In genomic region chr1:161390559-161390858, GRCh38 we compare ENCODE assay signal across 8 cellular contexts. TPM values are rescaled to one million over a fixed set of nuclear protein-coding genes. Genes with fewer than 3 reads are reported as not detected.
DNase-seq lines count a peak whose midpoint lies in the region; ATAC-seq and TF ChIP-seq lines count a peak whose summit lies in the region.

No MANE protein-coding gene starts in this region.

- peaks cover 50% of the 10 kb centered on the region for H3K4me1 Mint-ChIP-seq in activated naive CD4-positive, alpha-beta T cell treated with anti-CD3 and anti-CD28 coated beads for 36 hours (ENCODE audit: low read depth)
- peaks cover 36 to 37% (median 37%) of the 10 kb centered on the region in 3 donors for H3K4me1 Mint-ChIP-seq in T-cell
- H3K4me1 Mint-ChIP-seq in stimulated activated effector memory CD8-positive, alpha-beta T cell treated with anti-CD3 and anti-CD28 coated beads, Interleukin-12 subunit alpha, Interleukin-12 subunit beta, amount 100 ng/mL, for 72 hours = peaks cover 29% of the 10 kb centered on the region

- ATAC-seq in T-cell (replicated peaks in 1 of 4) = peak in 2 of 4 experiments; percentile 10 to 15
- ATAC-seq in gastroesophageal sphincter = no peak
- ATAC-seq in stimulated activated effector memory CD8-positive, alpha-beta T cell treated with anti-CD3 and anti-CD28 coated beads, Interleukin-12 subunit alpha, Interleukin-12 subunit beta, amount 100 ng/mL, for 72 hours = no peak

- no peak for TF ChIP-seq EP300 in gastroesophageal sphincter (IDR thresholded peaks at IDR 0.05)

- no peaks in the 10 kb centered on the region for H3K27me3 ChIP-seq in gastroesophageal sphincter

- POLR2A ChIA-PET in T-cell (lab: Charles Lee) = no interaction called here

- CTCF ChIA-PET in activated naive CD4-positive, alpha-beta T cell treated with anti-CD3 and anti-CD28 coated beads for 36 hours (lab: Charles Lee) = interaction anchor here (0.6 to 1.8 kb wide), 2 partner anchors 8 to 200 kb away, joined by 4 to 8 read pairs; no protein-coding TSS in a partner anchor
- CTCF ChIA-PET in T-cell (lab: Charles Lee) = interaction anchor here in 1 of 2 donors (1.1 kb wide), 1 partner anchor 8 kb away, joined by 3 read pairs; no protein-coding TSS in a partner anchor

- no peaks in the 10 kb centered on the region for H3K9me3 Mint-ChIP-seq in activated naive CD4-positive, alpha-beta T cell treated with anti-CD3 and anti-CD28 coated beads for 36 hours
- no peaks in the 10 kb centered on the region for H3K9me3 Mint-ChIP-seq in T-cell
- H3K9me3 Mint-ChIP-seq in stimulated activated effector memory CD8-positive, alpha-beta T cell treated with anti-CD3 and anti-CD28 coated beads, Interleukin-12 subunit alpha, Interleukin-12 subunit beta, amount 100 ng/mL, for 72 hours = no peaks in the 10 kb centered on the region

- WGBS in gastroesophageal sphincter (ENCODE audit: low coverage in 1 of 2), 2 donors = 5 to 11% methylated on average over 3 to 7 of the region's 13 CpGs

- peak overlapping the region; percentile 92 for H3K27ac Mint-ChIP-seq in activated naive CD4-positive, alpha-beta T cell treated with anti-CD3 and anti-CD28 coated beads for 36 hours
- H3K27ac Mint-ChIP-seq in T-cell = peak overlapping the region; percentile 86 to 93
- peak overlapping the region; percentile 94 for H3K27ac Mint-ChIP-seq in stimulated activated effector memory CD8-positive, alpha-beta T cell treated with anti-CD3 and anti-CD28 coated beads, Interleukin-12 subunit alpha, Interleukin-12 subunit beta, amount 100 ng/mL, for 72 hours

- peaks cover 0 to 17% (median 0%) of the 10 kb centered on the region in 3 donors for H3K4me1 ChIP-seq in gastroesophageal sphincter

- peak overlapping the region; percentile 41 to 54 for H3K4me3 ChIP-seq in gastroesophageal sphincter

- H3K9me3 ChIP-seq in gastroesophageal sphincter = no peaks in the 10 kb centered on the region

- H3K27me3 Mint-ChIP-seq in activated naive CD4-positive, alpha-beta T cell treated with anti-CD3 and anti-CD28 coated beads for 36 hours (ENCODE audit: low read depth) = no peaks in the 10 kb centered on the region
- H3K27me3 Mint-ChIP-seq in T-cell = no peaks in the 10 kb centered on the region

- H3K4me3 Mint-ChIP-seq in activated naive CD4-positive, alpha-beta T cell treated with anti-CD3 and anti-CD28 coated beads for 36 hours = peak overlapping the region; percentile 96
- H3K4me3 Mint-ChIP-seq in T-cell = peak overlapping the region; percentile 86 to 91 (median 89)
- H3K4me3 Mint-ChIP-seq in stimulated activated effector memory CD8-positive, alpha-beta T cell treated with anti-CD3 and anti-CD28 coated beads, Interleukin-12 subunit alpha, Interleukin-12 subunit beta, amount 100 ng/mL, for 72 hours = peak overlapping the region; percentile 83

- TF ChIP-seq CTCF in gastroesophageal sphincter (IDR thresholded peaks at IDR 0.05) = no peak

- intact Hi-C loops in activated naive CD4-positive, alpha-beta T cell treated with anti-CD3 and anti-CD28 coated beads for 36 hours (cut with micrococcal nuclease) = loop anchor here (1.0 to 10.0 kb wide), 3 partner anchors 9 to 354 kb away; partner anchors contain the start of gene DUSP12

- no peak for TF ChIP-seq POLR2A in gastroesophageal sphincter (IDR thresholded peaks at IDR 0.05)

- H3K27ac ChIP-seq in gastroesophageal sphincter = peak overlapping the region; percentile 24 to 92 (median 84)

- peaks cover 10% of the 10 kb centered on the region for H3K36me3 Mint-ChIP-seq in activated naive CD4-positive, alpha-beta T cell treated with anti-CD3 and anti-CD28 coated beads for 36 hours (ENCODE audit: low read depth)
- no peaks in the 10 kb centered on the region for H3K36me3 Mint-ChIP-seq in T-cell
- peaks cover 12% of the 10 kb centered on the region for H3K36me3 Mint-ChIP-seq in stimulated activated effector memory CD8-positive, alpha-beta T cell treated with anti-CD3 and anti-CD28 coated beads, Interleukin-12 subunit alpha, Interleukin-12 subunit beta, amount 100 ng/mL, for 72 hours

- H3K36me3 ChIP-seq in gastroesophageal sphincter = no peaks in the 10 kb centered on the region

- DNase-seq in activated naive CD4-positive, alpha-beta T cell treated with anti-CD3 and anti-CD28 coated beads for 36 hours = peak; percentile 51
- DNase-seq in activated naive CD4-positive, alpha-beta T cell (lab: John Stamatoyannopoulos, UW) = no peak
- DNase-seq in T-cell (peak in 1 of 34 experiments; percentile 31), NCI-H69 (lab: John Stamatoyannopoulos, UW) (no peak), RKO (ENCODE audit: low spot score) (no peak), cerebellar nuclear complex (lab: John Stamatoyannopoulos, UW) (no peak)
- no peak for DNase-seq in stimulated activated effector memory CD8-positive, alpha-beta T cell treated with anti-CD3 and anti-CD28 coated beads, Interleukin-12 subunit alpha, Interleukin-12 subunit beta, amount 100 ng/mL, for 72 hours (ENCODE audit: low spot score in 2 of 2)

RNA-seq across cellular contexts. Expression of gene CFAP126, which starts 22.8 kb away (rescaled TPM):
- not detected for total RNA-seq in activated naive CD4-positive, alpha-beta T cell treated with anti-CD3 and anti-CD28 coated beads for 36 hours
- total RNA-seq in T-cell (not detected), gastroesophageal sphincter (not detected)
